14 cellular contexts compared by ENCODE assay signal in genomic region chr7:78017621-78018100, GRCh38.
A peak's percentile ranks its signal among the peaks of the same experiment; 100 is the strongest.
DNase-seq lines count a peak whose midpoint lies in the region; FAIRE-seq and TF ChIP-seq lines count a peak whose summit lies in the region.
"Had no signal": no experiment of that assay in that cellular context is flagged by ENCODE, and none has a peak within 500 bp of the region (broad histone marks: within the 10 kb centered on the region; RNA-seq: fewer than 3 reads in every experiment).

No MANE protein-coding gene starts in this region.

- H3K4me2 ChIP-seq in fibroblast of lung (ENCODE audit: extremely low read depth, insufficient read depth, low read length) (peak overlapping the region; percentile 40), parathyroid adenoma (ENCODE audit: low read length) (peak overlapping the region; percentile 68)

- H3K4me1 ChIP-seq in fibroblast of lung (ENCODE audit: control insufficient read depth, extremely low read depth, insufficient read depth, low read length): peaks cover 8% of the 10 kb centered on the region
- peaks cover 13% of the 10 kb centered on the region for H3K4me1 ChIP-seq in parathyroid adenoma

- H3K9ac ChIP-seq in fibroblast of lung (ENCODE audit: insufficient read depth, low read length): no peak overlapping the region
- no peak overlapping the region for H3K9ac ChIP-seq in parathyroid adenoma

- no peak for DNase-seq in T-helper 2 cell treated with Interferon-gamma antibody and Interleukin-4, amounts not matched to agents 5 μg/mL and 100 μg/mL, for 36 hours (ENCODE audit: low spot score)
- no peak for DNase-seq in T-helper 2 cell
- DNase-seq in NCI-H69 (lab: John Stamatoyannopoulos, UW): peak; percentile 75
- DNase-seq in fibroblast of lung (ENCODE audit: low read depth in 2 of 2): no peak
- DNase-seq in hypothalamus (lab: John Stamatoyannopoulos, UW): no peak
- DNase-seq in LoVo (ENCODE audit: low spot score): no peak
- no peak for DNase-seq in GM19239 (ENCODE audit: insufficient read length, low spot score)
- DNase-seq: activated CD4-positive, alpha-beta T cell treated with anti-CD3 and anti-CD28 coated beads, Interleukin-2, amount 10 ng/mL, durations not matched to agents 7 days and 5 days; hippocampal formation; Karpas-422; mesendoderm had no signal

- no peak overlapping the region for H3K27ac Mint-ChIP-seq in T-helper 2 cell treated with Interferon-gamma antibody and Interleukin-4, amounts not matched to agents 5 μg/mL and 100 μg/mL, for 36 hours
- H3K27ac Mint-ChIP-seq: activated CD4-positive, alpha-beta T cell treated with anti-CD3 and anti-CD28 coated beads, Interleukin-2, amount 10 ng/mL, durations not matched to agents 7 days and 5 days had no signal

- H3K27ac ChIP-seq in fibroblast of lung (ENCODE audit: insufficient read depth, low read length) (no peak overlapping the region), parathyroid adenoma (no peak overlapping the region)

- H3K79me2 ChIP-seq in fibroblast of lung (ENCODE audit: control insufficient read depth, insufficient read depth, low read length): no peaks in the 10 kb centered on the region
- H3K79me2 ChIP-seq in parathyroid adenoma: no peaks in the 10 kb centered on the region

- H3K27me3 ChIP-seq in fibroblast of lung (ENCODE audit: control insufficient read depth, insufficient read depth, low read length): peaks cover 2% of the 10 kb centered on the region
- H3K27me3 ChIP-seq in parathyroid adenoma (ENCODE audit: control insufficient read depth, insufficient read depth, low read length): no peaks in the 10 kb centered on the region

- no peaks in the 10 kb centered on the region for H3K36me3 Mint-ChIP-seq in T-helper 2 cell treated with Interferon-gamma antibody and Interleukin-4, amounts not matched to agents 5 μg/mL and 100 μg/mL, for 36 hours (ENCODE audit: low read depth)

- FAIRE-seq in GM19239 (lab: Jason Lieb, UNC): no peak
- FAIRE-seq: bronchial epithelial cell, urothelium cell line had no signal

- H3K9me3 ChIP-seq in fibroblast of lung (ENCODE audit: control insufficient read depth, insufficient read depth, low read depth, low read length) (no peaks in the 10 kb centered on the region), parathyroid adenoma (ENCODE audit: control insufficient read depth, low read length) (no peaks in the 10 kb centered on the region)

- H2AFZ ChIP-seq in fibroblast of lung (ENCODE audit: low read length): no peak overlapping the region
- no peak overlapping the region for H2AFZ ChIP-seq in parathyroid adenoma

- peaks cover 60% of the 10 kb centered on the region for H3K27me3 Mint-ChIP-seq in T-helper 2 cell treated with Interferon-gamma antibody and Interleukin-4, amounts not matched to agents 5 μg/mL and 100 μg/mL, for 36 hours (ENCODE audit: low read depth)

- TF ChIP-seq CTCF in fibroblast of lung (conservative IDR thresholded peaks at IDR 0.05 in 1 of 2, IDR thresholded peaks at IDR 0.05 in 1 of 2; ENCODE audit: low read depth in 1 of 2, low read length in 2 of 2) (no peak), parathyroid adenoma (IDR thresholded peaks at IDR 0.05) (no peak)

- H3K36me3 ChIP-seq in fibroblast of lung (ENCODE audit: control insufficient read depth, insufficient read depth, low read length) (no peaks in the 10 kb centered on the region), parathyroid adenoma (ENCODE audit: control insufficient read depth, insufficient read depth, low read length) (no peaks in the 10 kb centered on the region)

- no peaks in the 10 kb centered on the region for H4K20me1 ChIP-seq in fibroblast of lung (ENCODE audit: control insufficient read depth, extremely low read depth, insufficient read depth, low read length)

- H3K4me3 ChIP-seq in fibroblast of lung (replicated peaks in 1 of 4; ENCODE audit: control extremely low read depth in 1 of 4, insufficient read depth in 1 of 4, low read depth in 3 of 4, low read length in 4 of 4): peak overlapping the region in 1 of 4 experiments; percentile 28
- H3K4me3 ChIP-seq in parathyroid adenoma (ENCODE audit: low read depth, low read length): peak overlapping the region; percentile 22

- H3K4me3 Mint-ChIP-seq in T-helper 2 cell treated with Interferon-gamma antibody and Interleukin-4, amounts not matched to agents 5 μg/mL and 100 μg/mL, for 36 hours: peak overlapping the region; percentile 35
- H3K4me3 Mint-ChIP-seq: activated CD4-positive, alpha-beta T cell treated with anti-CD3 and anti-CD28 coated beads, Interleukin-2, amount 10 ng/mL, durations not matched to agents 7 days and 5 days had no signal

- H3K4me1 Mint-ChIP-seq in T-helper 2 cell treated with Interferon-gamma antibody and Interleukin-4, amounts not matched to agents 5 μg/mL and 100 μg/mL, for 36 hours (ENCODE audit: low read depth): peaks cover 8% of the 10 kb centered on the region

- H3K9me3 Mint-ChIP-seq in T-helper 2 cell treated with Interferon-gamma antibody and Interleukin-4, amounts not matched to agents 5 μg/mL and 100 μg/mL, for 36 hours: no peaks in the 10 kb centered on the region
- H3K9me3 Mint-ChIP-seq: activated CD4-positive, alpha-beta T cell treated with anti-CD3 and anti-CD28 coated beads, Interleukin-2, amount 10 ng/mL, durations not matched to agents 7 days and 5 days had no signal
